Comparison of ENCODE assay signal across 14 cellular contexts in the genomic region with DNA sequence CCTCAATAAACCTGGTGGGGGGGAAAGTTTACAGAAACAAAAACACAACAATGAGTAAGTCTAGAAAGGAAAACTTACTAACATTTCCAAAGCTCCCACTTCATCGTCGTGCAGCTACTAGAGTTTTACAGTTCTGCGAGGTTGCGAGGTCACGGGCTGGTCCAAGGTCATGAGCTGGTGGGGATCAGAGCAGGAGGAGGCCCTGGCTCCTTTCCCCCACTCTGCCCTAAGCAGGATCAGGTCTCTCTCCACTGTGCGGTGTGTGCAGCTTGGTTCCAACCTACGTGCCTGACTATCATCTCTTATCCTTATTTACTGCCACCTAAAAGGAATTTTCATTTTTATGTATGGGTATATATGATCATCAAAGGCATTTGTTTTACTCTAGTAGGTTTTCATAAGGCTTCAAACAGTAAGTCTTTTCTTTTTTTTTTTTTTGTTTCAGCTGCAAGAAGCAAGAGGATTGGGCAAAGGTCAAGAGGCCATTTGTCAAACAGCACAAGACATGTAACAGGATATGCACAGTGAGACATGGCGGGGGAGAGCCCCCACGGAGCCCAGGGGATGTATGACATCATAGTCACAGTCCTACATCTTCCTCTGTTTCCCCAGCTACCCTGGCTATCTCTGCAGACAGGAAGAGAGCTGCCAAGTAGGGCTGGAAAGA.
DNase-seq lines count a peak whose midpoint lies in the region; ATAC-seq, FAIRE-seq and TF ChIP-seq lines count a peak whose summit lies in the region.
"Had no signal": no experiment of that assay in that cellular context is flagged by ENCODE, and none has a peak within 500 bp of the region (broad histone marks: within the 10 kb centered on the region; RNA-seq: fewer than 3 reads in every experiment).

No MANE protein-coding gene starts in this region.

- TF ChIP-seq CTCF in IMR-90 (conservative IDR thresholded peaks at IDR 0.05; ENCODE audit: low read depth, low read length) = no peak
- TF ChIP-seq CTCF in endothelial cell of umbilical vein (IDR thresholded peaks at IDR 0.05; ENCODE audit: extremely low read depth in 1 of 2, insufficient read depth in 1 of 2, low read depth in 1 of 2, low read length in 2 of 2) = no peak
- no peak for TF ChIP-seq CTCF in sigmoid colon (IDR thresholded peaks at IDR 0.05)
- no peak for TF ChIP-seq CTCF in MM.1S (IDR thresholded peaks at IDR 0.05; ENCODE audit: low read length)
- TF ChIP-seq CTCF in neural progenitor cell (IDR thresholded peaks at IDR 0.05) = no peak

- intact Hi-C loops in IMR-90 (cut with micrococcal nuclease) (no loop called here), endothelial cell of umbilical vein (cut with micrococcal nuclease) (no loop called here), sigmoid colon (cut with DNase I) (no loop called here)

- no peak overlapping the region for H4K5ac ChIP-seq in IMR-90 (ENCODE audit: low read depth, low read length)

- no peak overlapping the region for H3K18ac ChIP-seq in IMR-90 (ENCODE audit: low read depth, low read length)

- H2AFZ ChIP-seq in IMR-90 (replicated peaks; ENCODE audit: low read length, poor library complexity) (no peak overlapping the region), endothelial cell of umbilical vein (ENCODE audit: low read depth, low read length) (no peak overlapping the region), MM.1S (ENCODE audit: low read length) (no peak overlapping the region), neural progenitor cell (replicated peaks) (no peak overlapping the region)

- peak overlapping the region; percentile 90 for H2AK5ac ChIP-seq in IMR-90 (ENCODE audit: low read depth, low read length)

- H3K4me1 ChIP-seq in IMR-90 (ENCODE audit: control insufficient read depth, insufficient read depth, low read length) = peaks cover 21% of the 10 kb centered on the region
- no peaks in the 10 kb centered on the region for H3K4me1 ChIP-seq in endothelial cell of umbilical vein (ENCODE audit: control insufficient read depth, extremely low read depth, insufficient read depth, low read length)
- H3K4me1 ChIP-seq in sigmoid colon = no peaks in the 10 kb centered on the region
- H3K4me1 ChIP-seq in MM.1S (ENCODE audit: low read length) = no peaks in the 10 kb centered on the region
- peaks cover 6% of the 10 kb centered on the region for H3K4me1 ChIP-seq in neural progenitor cell

- WGBS in IMR-90 (ENCODE audit: extremely low coverage in 2 of 2, insufficient read length in 1 of 2), 2 experiments = no CpG with 5 or more reads among the region's 9 CpGs
- 74% methylated on average over 9 of the region's 9 CpGs for WGBS in sigmoid colon, 2 donors

- no peak overlapping the region for H3K27ac ChIP-seq in IMR-90 (ENCODE audit: insufficient read depth, low read length)
- H3K27ac ChIP-seq in endothelial cell of umbilical vein (ENCODE audit: insufficient read depth, low read depth, low read length) = no peak overlapping the region
- no peak overlapping the region for H3K27ac ChIP-seq in sigmoid colon
- H3K27ac ChIP-seq in MM.1S (ENCODE audit: low read length) = no peak overlapping the region
- no peak overlapping the region for H3K27ac ChIP-seq in neural progenitor cell

- peaks cover 1% of the 10 kb centered on the region for H3K27me3 Mint-ChIP-seq in neural progenitor cell (ENCODE audit: insufficient read depth, low read depth)

- TF ChIP-seq POLR2A in IMR-90 (IDR thresholded peaks at IDR 0.05; ENCODE audit: low read depth, low read length) = no peak
- TF ChIP-seq POLR2A in endothelial cell of umbilical vein (IDR thresholded peaks at IDR 0.05; ENCODE audit: low read depth, low read length) = no peak
- TF ChIP-seq POLR2A in sigmoid colon (IDR thresholded peaks at IDR 0.05) = no peak

- FAIRE-seq in endothelial cell of umbilical vein (lab: Jason Lieb, UNC) = no peak

- peak; percentile 25 for DNase-seq in stimulated activated CD4-positive, alpha-beta T cell treated with anti-CD3 and anti-CD28 coated beads, Interleukin-1b, Interleukin-23, amount 100 ng/mL, for 48 hours
- DNase-seq in stimulated activated CD4-positive, alpha-beta T cell treated with anti-CD3 and anti-CD28 coated beads, Interleukin-2, amount 100 ng/mL, for 48 hours = no peak
- DNase-seq in IMR-90 (peak; percentile 53), endothelial cell of umbilical vein (ENCODE audit: low read depth, low spot score) (peak; percentile 20), sigmoid colon (no peak), MM.1S (no peak), neural progenitor cell (ENCODE audit: low spot score) (no peak)
- DNase-seq in central memory CD4-positive, alpha-beta T cell = no peak
- DNase-seq: activated T-cell treated with anti-CD3 and anti-CD28 coated beads, Interleukin-2, amount 50 U/mL, for 4 hours; C1 segment of cervical spinal cord; kidney glomerular epithelial cell; NCI-H1694; occipital lobe had no signal

- no peak for TF ChIP-seq EP300 in sigmoid colon (IDR thresholded peaks at IDR 0.05)

- no peak overlapping the region for H3K27ac Mint-ChIP-seq in neural progenitor cell

- peaks cover 24% of the 10 kb centered on the region for H3K4me1 Mint-ChIP-seq in neural progenitor cell

- POLR2A ChIA-PET in IMR-90 (lab: Charles Lee; ENCODE audit: unreplicated experiment) = no interaction called here
- POLR2A ChIA-PET in endothelial cell of umbilical vein (lab: Charles Lee) = no interaction called here

- H2BK5ac ChIP-seq in IMR-90 (ENCODE audit: low read depth, low read length, poor library complexity, severe bottlenecking) = no peak overlapping the region

- no peaks in the 10 kb centered on the region for H3K79me2 ChIP-seq in endothelial cell of umbilical vein (ENCODE audit: control insufficient read depth, insufficient read depth, low read length)
- H3K79me2 ChIP-seq in MM.1S (ENCODE audit: low read length) = no peaks in the 10 kb centered on the region
- no peaks in the 10 kb centered on the region for H3K79me2 ChIP-seq in neural progenitor cell (ENCODE audit: low read depth)

- H3K9me2 ChIP-seq in MM.1S (replicated peaks; ENCODE audit: insufficient read depth, low read length) = no peaks in the 10 kb centered on the region

- H4K20me1 ChIP-seq in IMR-90 (ENCODE audit: insufficient read depth, low read length) (no peaks in the 10 kb centered on the region), endothelial cell of umbilical vein (replicated peaks; ENCODE audit: control insufficient read depth, extremely low read depth, insufficient read depth, low read length) (no peaks in the 10 kb centered on the region), MM.1S (ENCODE audit: insufficient read depth, low read length) (no peaks in the 10 kb centered on the region), neural progenitor cell (ENCODE audit: low read depth) (no peaks in the 10 kb centered on the region)

- H3F3A ChIP-seq in MM.1S (ENCODE audit: insufficient read depth, low read length) (no peaks in the 10 kb centered on the region), neural progenitor cell (ENCODE audit: low read depth) (no peaks in the 10 kb centered on the region)

- peaks cover 8% of the 10 kb centered on the region for H3K9me1 ChIP-seq in IMR-90 (ENCODE audit: insufficient read depth, low read length)
- H3K9me1 ChIP-seq in endothelial cell of umbilical vein (replicated peaks; ENCODE audit: control insufficient read depth, extremely low read depth, insufficient read depth, low read length) = no peaks in the 10 kb centered on the region

- TF ChIP-seq RAD21 in IMR-90 (IDR thresholded peaks at IDR 0.05; ENCODE audit: low read length) = no peak

- H3K23ac ChIP-seq in IMR-90 (ENCODE audit: low read depth, low read length) = no peak overlapping the region

- H4K8ac ChIP-seq in IMR-90 (ENCODE audit: low read depth in 2 of 2, low read length in 2 of 2) = peak overlapping the region in 1 of 2 experiments; percentile 40; a peak in 1 of 4 replicates

- ATAC-seq in IMR-90 (ENCODE audit: low read depth) = no peak
- ATAC-seq: activated T-cell treated with anti-CD3 and anti-CD28 coated beads, Interleukin-2, amount 50 U/mL, for 4 hours; Panc1 had no signal

- H3K9me3 ChIP-seq in IMR-90 (ENCODE audit: control insufficient read depth, insufficient read depth, low read length) (no peaks in the 10 kb centered on the region), endothelial cell of umbilical vein (replicated peaks; ENCODE audit: control insufficient read depth, insufficient read depth, low read length) (no peaks in the 10 kb centered on the region), sigmoid colon (no peaks in the 10 kb centered on the region), MM.1S (replicated peaks; ENCODE audit: insufficient read depth, low read length) (no peaks in the 10 kb centered on the region), neural progenitor cell (ENCODE audit: low read depth) (no peaks in the 10 kb centered on the region)

- no peaks in the 10 kb centered on the region for H3K27me3 ChIP-seq in IMR-90 (ENCODE audit: control insufficient read depth, insufficient read depth, low read length)
- no peaks in the 10 kb centered on the region for H3K27me3 ChIP-seq in endothelial cell of umbilical vein (ENCODE audit: control insufficient read depth in 2 of 2, insufficient read depth in 2 of 2, low read length in 2 of 2)
- no peaks in the 10 kb centered on the region for H3K27me3 ChIP-seq in sigmoid colon
- no peaks in the 10 kb centered on the region for H3K27me3 ChIP-seq in MM.1S (replicated peaks; ENCODE audit: insufficient read depth, low read length)
- no peaks in the 10 kb centered on the region for H3K27me3 ChIP-seq in neural progenitor cell

- H4K91ac ChIP-seq in IMR-90 (ENCODE audit: insufficient read depth, low read depth, low read length) = peak overlapping the region; percentile 48; the same call in 1 of the 2 replicates

- peaks cover 3% of the 10 kb centered on the region for H3K9me3 Mint-ChIP-seq in neural progenitor cell
- H3K9me3 Mint-ChIP-seq: activated T-cell treated with anti-CD3 and anti-CD28 coated beads, Interleukin-2, amount 50 U/mL, for 4 hours had no signal

- no peak overlapping the region for H3K9ac ChIP-seq in IMR-90 (ENCODE audit: low read depth, low read length)
- H3K9ac ChIP-seq in endothelial cell of umbilical vein (replicated peaks; ENCODE audit: extremely low read depth, insufficient read depth, low read length) = no peak overlapping the region
- no peak overlapping the region for H3K9ac ChIP-seq in MM.1S (ENCODE audit: low read length)
- no peak overlapping the region for H3K9ac ChIP-seq in neural progenitor cell

- H3K36me3 Mint-ChIP-seq in neural progenitor cell = no peaks in the 10 kb centered on the region

- CTCF ChIA-PET in IMR-90 (lab: Yijun Ruan, JAX) (interaction anchor here (0.6 kb wide), 1 partner anchor 255 kb away, joined by 3 read pairs; no protein-coding TSS in a partner anchor), endothelial cell of umbilical vein (lab: Charles Lee) (interaction anchor here (1.2 kb wide), 1 partner anchor 11 kb away, joined by 3 read pairs; no protein-coding TSS in a partner anchor)

- H2BK15ac ChIP-seq in IMR-90 (ENCODE audit: low read depth, low read length) = peak overlapping the region; percentile 77; the same call in 2 of the 3 replicates

- H2BK120ac ChIP-seq in IMR-90 (ENCODE audit: low read depth, low read length) = peak overlapping the region; percentile 45; the same call in 1 of the 2 replicates

- H2AK9ac ChIP-seq in IMR-90 (replicated peaks; ENCODE audit: low read depth, low read length, poor library complexity) = no peak overlapping the region

- H3K36me3 ChIP-seq in IMR-90 (ENCODE audit: control insufficient read depth, insufficient read depth, low read length) (no peaks in the 10 kb centered on the region), endothelial cell of umbilical vein (ENCODE audit: control insufficient read depth in 2 of 2, extremely low read depth in 1 of 2, insufficient read depth in 2 of 2, low read length in 2 of 2) (no peaks in the 10 kb centered on the region), sigmoid colon (no peaks in the 10 kb centered on the region), MM.1S (replicated peaks; ENCODE audit: insufficient read depth, low read length) (no peaks in the 10 kb centered on the region), neural progenitor cell (no peaks in the 10 kb centered on the region)

- BruUV-seq in IMR-90 (replicated peaks; lab: Mats Ljungman, UMichigan) = no TSS peak
- no TSS peak for BruUV-seq in endothelial cell of umbilical vein (replicated peaks; lab: Mats Ljungman, UMichigan)

- H3K79me1 ChIP-seq in IMR-90 (ENCODE audit: low read depth in 1 of 2, low read length in 2 of 2) = no peaks in the 10 kb centered on the region

- dilution Hi-C loops in IMR-90 (cut with HindIII; ENCODE audit: low sequenced_read_pairs, unreplicated experiment) = no loop called here
- dilution Hi-C loops in endothelial cell of umbilical vein (cut with MboI; ENCODE audit: extremely low pct_ligation_motif_present, low sequenced_read_pairs) = no loop called here

- no peak overlapping the region for H3K4me3 Mint-ChIP-seq in neural progenitor cell
- H3K4me3 Mint-ChIP-seq: activated T-cell treated with anti-CD3 and anti-CD28 coated beads, Interleukin-2, amount 50 U/mL, for 4 hours had no signal

- H3K4me2 ChIP-seq in IMR-90 (ENCODE audit: low read depth, low read length) (no peak overlapping the region), endothelial cell of umbilical vein (ENCODE audit: insufficient read depth, low read length) (no peak overlapping the region), MM.1S (ENCODE audit: low read depth, low read length) (no peak overlapping the region), neural progenitor cell (no peak overlapping the region)

- in situ Hi-C loops in IMR-90 (cut with MboI; ENCODE audit: low sequenced_read_pairs) = no loop called here

- no peak overlapping the region for H3K56ac ChIP-seq in IMR-90 (ENCODE audit: extremely low read depth, insufficient read depth, low read length)

- 0 out of 2 replicates have a peak overlapping the region, but pooled peaks have one; percentile 72 for H2BK20ac ChIP-seq in IMR-90 (ENCODE audit: low read depth, low read length)

- H3K4me3 ChIP-seq in IMR-90 (ENCODE audit: insufficient read depth, low read depth, low read length) = no peak overlapping the region
- no peak overlapping the region for H3K4me3 ChIP-seq in endothelial cell of umbilical vein (replicated peaks in 1 of 3; ENCODE audit: insufficient read depth in 1 of 3, low read depth in 1 of 3, low read length in 3 of 3)
- no peak overlapping the region for H3K4me3 ChIP-seq in sigmoid colon
- no peak overlapping the region for H3K4me3 ChIP-seq in MM.1S (ENCODE audit: low read length)
- no peak overlapping the region for H3K4me3 ChIP-seq in neural progenitor cell

- peak overlapping the region; percentile 62 for H3K4ac ChIP-seq in IMR-90 (ENCODE audit: low read depth, low read length)

- H3K14ac ChIP-seq in IMR-90 (replicated peaks; ENCODE audit: low read depth, low read length) = peak overlapping the region; percentile 66

Comparison
In these comparisons a context has a peak if more than half of its experiments do, and no peak if none do; other contexts are left out.
1. DNase-seq: peak in stimulated activated CD4-positive, alpha-beta T cell treated with anti-CD3 and anti-CD28 coated beads, Interleukin-1b, Interleukin-23, amount 100 ng/mL, for 48 hours (single experiment), IMR-90 (single experiment) and endothelial cell of umbilical vein (single experiment); none in stimulated activated CD4-positive, alpha-beta T cell treated with anti-CD3 and anti-CD28 coated beads, Interleukin-2, amount 100 ng/mL, for 48 hours (0 of 2), sigmoid colon (single experiment), MM.1S (single experiment), neural progenitor cell (single experiment) and central memory CD4-positive, alpha-beta T cell (single experiment).